ENCODE assay signal across 7 cellular contexts in the genomic region with DNA sequence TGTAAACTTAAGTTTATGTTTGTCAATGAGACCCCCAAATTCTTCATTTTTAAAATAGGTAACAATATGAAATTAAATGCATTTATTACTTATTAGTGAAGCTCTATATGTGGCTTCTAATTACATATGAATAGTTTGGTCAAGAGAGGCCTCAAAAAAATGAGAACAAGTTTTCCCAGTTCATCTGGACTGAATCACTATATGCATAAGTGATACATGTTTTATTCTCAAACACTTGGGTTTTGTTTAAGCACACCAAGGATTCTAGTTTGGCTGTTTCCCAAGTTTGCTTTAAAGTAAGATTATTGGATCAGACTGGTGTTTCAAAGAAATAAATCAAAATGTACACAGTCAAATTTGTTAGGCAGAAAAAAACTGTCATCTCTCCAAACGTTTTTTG.
DNase-seq lines count a peak whose midpoint lies in the region; ATAC-seq and TF ChIP-seq lines count a peak whose summit lies in the region.
"Not testable (repeated sequence)": the region's sequence is repeated elsewhere in the genome, so short reads cannot be mapped to it uniquely, and the experiment has no call there.

No MANE protein-coding gene starts in this region.

- H3K4me3 ChIP-seq in RWPE2 (ENCODE audit: severe bottlenecking); mammary epithelial cell (replicated peaks in 1 of 3; ENCODE audit: insufficient read depth in 1 of 3, low read depth in 2 of 3, low read length in 3 of 3); epithelial cell of esophagus (ENCODE audit: low read length); left lung: not testable (repeated sequence)

- not testable (repeated sequence) for H3K36me3 ChIP-seq in RWPE2 (ENCODE audit: low read depth); mammary epithelial cell (ENCODE audit: insufficient read depth, low read length); left lung

- not testable (repeated sequence) for H2AFZ ChIP-seq in mammary epithelial cell (ENCODE audit: low read depth, low read length)

- not testable (repeated sequence) for TF ChIP-seq CTCF in RWPE2 (IDR thresholded peaks at IDR 0.05; ENCODE audit: poor library complexity, severe bottlenecking); mammary epithelial cell (conservative IDR thresholded peaks at IDR 0.05 in 1 of 2, IDR thresholded peaks at IDR 0.05 in 1 of 2; ENCODE audit: extremely low read depth in 1 of 2, insufficient read depth in 1 of 2, low read depth in 1 of 2, low read length in 2 of 2); epithelial cell of esophagus (IDR thresholded peaks at IDR 0.05; ENCODE audit: insufficient read depth, low read depth, low read length, missing control alignments); left lung (IDR thresholded peaks at IDR 0.05)

- CTCF ChIA-PET in mammary epithelial cell (lab: Charles Lee; ENCODE audit: low non-redundant PET) = not testable (repeated sequence)

- H4K20me1 ChIP-seq in mammary epithelial cell (ENCODE audit: insufficient read depth, low read length) = not testable (repeated sequence)

- H3K9me3 ChIP-seq in RWPE2 (ENCODE audit: severe bottlenecking); mammary epithelial cell (replicated peaks; ENCODE audit: insufficient read depth, low read length); left lung: not testable (repeated sequence)

- not testable (repeated sequence) for H3K4me2 ChIP-seq in mammary epithelial cell (ENCODE audit: insufficient read depth, low read depth, low read length)

- 7% methylated on average over 1 of the region's 1 CpG for WGBS in mammary epithelial cell (ENCODE audit: low coverage, missing lambda C conversion rate)

- H3K9ac ChIP-seq in mammary epithelial cell (ENCODE audit: insufficient read depth, low read length) = not testable (repeated sequence)

- BruUV-seq in mammary epithelial cell (replicated peaks; lab: Mats Ljungman, UMichigan) = not testable (repeated sequence)

- H3K27ac ChIP-seq in RWPE2 (ENCODE audit: poor library complexity, severe bottlenecking) = peak overlapping the region; percentile 26
- not testable (repeated sequence) for H3K27ac ChIP-seq in mammary epithelial cell (ENCODE audit: insufficient read depth, low read depth, low read length); left lung

- in situ Hi-C loops in mammary epithelial cell (cut with MboI; ENCODE audit: low sequenced_read_pairs in 2 of 2) = not testable (repeated sequence)

- DNase-seq in DMS53 treated with DMSO at 0.1 percent for 48 hours (lab: John Stamatoyannopoulos, UW; ENCODE audit: unreplicated experiment) = peak; percentile 11
- peak; percentile 19 for DNase-seq in M059J (ENCODE audit: low read depth)
- not testable (repeated sequence) for DNase-seq in RWPE2 (ENCODE audit: low spot score); left lung
- DNase-seq in mammary epithelial cell = peak; percentile 47
- DNase-seq in epithelial cell of esophagus (ENCODE audit: low read depth) = peak; percentile 82
- DNase-seq in fibroblast of the conjunctiva (ENCODE audit: low read depth) = peak; percentile 0

- peak; percentile 53; the same call in 1 of the 3 replicates for ATAC-seq in RWPE2 (ENCODE audit: low read depth)
- ATAC-seq in left lung = peak; percentile 57

- dilution Hi-C loops in mammary epithelial cell (cut with HindIII; ENCODE audit: low sequenced_read_pairs) = not testable (repeated sequence)

- H3K4me1 ChIP-seq in RWPE2 (ENCODE audit: insufficient read depth, poor library complexity, severe bottlenecking); mammary epithelial cell (ENCODE audit: insufficient read depth, low read length); left lung: not testable (repeated sequence)

- not testable (repeated sequence) for H3K79me2 ChIP-seq in mammary epithelial cell (ENCODE audit: insufficient read depth, low read length)

- not testable (repeated sequence) for H3K27me3 ChIP-seq in RWPE2 (ENCODE audit: insufficient read depth, poor library complexity, severe bottlenecking); mammary epithelial cell (ENCODE audit: insufficient read depth, low read length); left lung

- intact Hi-C loops in mammary epithelial cell (cut with micrococcal nuclease); left lung (cut with DNase I): not testable (repeated sequence)
